1 cellular context compared by ENCODE assay signal in genomic region chr19:10960314-10961072, GRCh38.
TF ChIP-seq lines count a peak whose summit lies in the region.

SMARCA4 (plus strand) TSS chr19:10961030; CDS start chr19:10984152, 23,122 bp downstream.

TF ChIP-seq in K562, 482 proteins besides CTCF, POLR2A, EP300 and RAD21 (continued from another document and continues in another):
- TF ChIP-seq MGA (IDR thresholded peaks at IDR 0.05) = peak; percentile 86
- TF ChIP-seq RFX5 (IDR thresholded peaks at IDR 0.05; ENCODE audit: low read depth, low read length) = no peak
- TF ChIP-seq ZNF398 (CRISPR knock-in tag; IDR thresholded peaks at IDR 0.05) = no peak
- peak; percentile 100 for TF ChIP-seq ZFX (CRISPR knock-in tag; IDR thresholded peaks at IDR 0.05)
- TF ChIP-seq ZNF644 (tag; IDR thresholded peaks at IDR 0.05; ENCODE audit: low read depth) = peak; percentile 99
- TF ChIP-seq EGR1 (conservative IDR thresholded peaks at IDR 0.05) = no peak
- peak; percentile 21; the same call in 1 of the 2 replicates for TF ChIP-seq LCOR (CRISPR knock-in tag; IDR thresholded peaks at IDR 0.05)
- no peak for TF ChIP-seq ZNF282 (CRISPR knock-in tag; IDR thresholded peaks at IDR 0.05)
- no peak for TF ChIP-seq FOXA3 (CRISPR knock-in tag; conservative IDR thresholded peaks at IDR 0.05 in 1 of 2, IDR thresholded peaks at IDR 0.05 in 1 of 2)
- TF ChIP-seq CGGBP1 (CRISPR knock-in tag; IDR thresholded peaks at IDR 0.05) = peak; percentile 97
- TF ChIP-seq RBFOX2 (IDR thresholded peaks at IDR 0.05; ENCODE audit: low read depth, low read length) = peak; percentile 96
- no peak for TF ChIP-seq RFX1 (IDR thresholded peaks at IDR 0.05)
- peak; percentile 98 for TF ChIP-seq ZNF584 (CRISPR knock-in tag; IDR thresholded peaks at IDR 0.05; ENCODE audit: low read depth)
- no peak for TF ChIP-seq ZNF24 (IDR thresholded peaks at IDR 0.05)
- TF ChIP-seq PML (IDR thresholded peaks at IDR 0.05; ENCODE audit: low read length) = peak; percentile 30; the same call in 1 of the 2 replicates
- TF ChIP-seq JUN (IDR thresholded peaks at IDR 0.05; ENCODE audit: borderline replicate concordance, low read depth, low read length) = peak; percentile 14; the same call in 1 of the 2 replicates
- no peak for TF ChIP-seq JUN (CRISPR knock-in tag; IDR thresholded peaks at IDR 0.05; ENCODE audit: borderline replicate concordance)
- TF ChIP-seq ZNF583 (CRISPR knock-in tag; IDR thresholded peaks at IDR 0.05) = 0 out of 2 replicates have a peak, but pooled peaks have one; percentile 55
- TF ChIP-seq ZNF311 (CRISPR knock-in tag; IDR thresholded peaks at IDR 0.05) = no peak
- no peak for TF ChIP-seq BMI1 (IDR thresholded peaks at IDR 0.05; ENCODE audit: low read length)
- peak; percentile 76 for TF ChIP-seq EP400 (IDR thresholded peaks at IDR 0.05)
- no peak for TF ChIP-seq GTF3C2 (IDR thresholded peaks at IDR 0.05; ENCODE audit: borderline replicate concordance, extremely low read depth, insufficient read length)
- peak; percentile 19; the same call in 1 of the 2 replicates for TF ChIP-seq SMARCC2 (IDR thresholded peaks at IDR 0.05; ENCODE audit: low read depth)
- no peak for TF ChIP-seq MIER1 (IDR thresholded peaks at IDR 0.05; ENCODE audit: low read depth)
- peak; percentile 90 for TF ChIP-seq MYC (IDR thresholded peaks at IDR 0.05; ENCODE audit: low read depth, low read length)
- no peak for TF ChIP-seq MYC (CRISPR knock-in tag; IDR thresholded peaks at IDR 0.05; ENCODE audit: borderline replicate concordance, low read depth)
- no peak; a peak in 1 of 4 replicates for TF ChIP-seq RCOR1 (IDR thresholded peaks at IDR 0.05; ENCODE audit: borderline replicate concordance in 1 of 2, low read depth in 2 of 2, low read length in 2 of 2)
- peak in 1 of 3 experiments; percentile 95; a peak in 2 of 6 replicates for TF ChIP-seq ZBTB11 (CRISPR knock-in tag; IDR thresholded peaks at IDR 0.05)
- TF ChIP-seq PHB (CRISPR knock-in tag; IDR thresholded peaks at IDR 0.05) = 0 out of 2 replicates have a peak, but pooled peaks have one; percentile 67
- no peak; the same call in 1 of the 2 replicates for TF ChIP-seq SAFB (IDR thresholded peaks at IDR 0.05; ENCODE audit: borderline replicate concordance, low read depth, low read length)
- TF ChIP-seq POLR2AphosphoS5 (IDR thresholded peaks at IDR 0.05; ENCODE audit: control insufficient read depth, insufficient read depth, low read depth, low read length) = peak; percentile 58
- no peak for TF ChIP-seq HDAC6 (IDR thresholded peaks at IDR 0.05; ENCODE audit: low read depth, low read length)
- peak in 1 of 2 experiments; percentile 65; a peak in 2 of 4 replicates for TF ChIP-seq SRF (CRISPR knock-in tag; IDR thresholded peaks at IDR 0.05)
- TF ChIP-seq ZNF41 (CRISPR knock-in tag; conservative IDR thresholded peaks at IDR 0.05) = no peak; the same call in 1 of the 2 replicates
- peak; percentile 63 for TF ChIP-seq TAF1 (IDR thresholded peaks at IDR 0.05; ENCODE audit: control insufficient read depth, extremely low read depth, insufficient read depth, low read length, severe bottlenecking)
- TF ChIP-seq GTF2E2 (tag; IDR thresholded peaks at IDR 0.05) = peak; percentile 60; the same call in 1 of the 2 replicates
- TF ChIP-seq CREB3L1 (IDR thresholded peaks at IDR 0.05; ENCODE audit: borderline replicate concordance, low read depth) = peak; percentile 89; the same call in 1 of the 2 replicates
- TF ChIP-seq KAT7 (CRISPR knock-in tag; IDR thresholded peaks at IDR 0.05; ENCODE audit: borderline replicate concordance) = peak; percentile 38; the same call in 1 of the 2 replicates
